Comparison of ENCODE assay signal across 1 cellular context in genomic region chr4:101304916-101305315, GRCh38.
TF ChIP-seq lines count a peak whose summit lies in the region.

No MANE protein-coding gene starts in this region.

TF ChIP-seq in HepG2, 621 proteins besides CTCF, POLR2A, EP300 and RAD21 (continued from another document):
- TF ChIP-seq ZMAT3 (CRISPR knock-in tag; conservative IDR thresholded peaks at IDR 0.05) (no peak), SKI (IDR thresholded peaks at IDR 0.05; ENCODE audit: partially characterized antibody) (no peak)
